Comparison of ENCODE assay signal across 8 cellular contexts in the genomic region with DNA sequence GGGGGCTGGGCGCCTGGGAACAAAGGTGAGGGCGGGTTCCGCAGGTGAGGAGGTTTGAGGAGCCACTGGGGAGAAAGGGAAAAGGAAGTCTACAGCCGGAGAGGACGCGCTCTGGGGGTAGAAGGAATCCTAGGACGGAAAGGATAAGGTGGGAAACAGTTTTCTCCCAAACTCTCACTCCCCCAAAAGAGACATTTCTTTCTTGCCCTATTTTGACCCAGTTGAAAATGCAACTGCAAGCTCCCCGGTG. TPM values are rescaled to one million over a fixed set of nuclear protein-coding genes. Genes with fewer than 3 reads are reported as not detected.
DNase-seq lines count a peak whose midpoint lies in the region; ATAC-seq lines count a peak whose summit lies in the region.

No MANE protein-coding gene starts in this region.

- H3K4me3 Mint-ChIP-seq in central memory CD8-positive, alpha-beta T cell, result peak overlapping the region; percentile 83

- peak overlapping the region; percentile 88 for H3K27ac ChIP-seq in muscle layer of duodenum (ENCODE audit: low read length)

- H3K27me3 ChIP-seq in MG63, result no peaks in the 10 kb centered on the region
- no peaks in the 10 kb centered on the region for H3K27me3 ChIP-seq in muscle layer of duodenum (ENCODE audit: low read depth, low read length)

- ATAC-seq in central memory CD8-positive, alpha-beta T cell (replicated peaks; ENCODE audit: extremely low read depth, poor library complexity, severe bottlenecking), result no peak
- ATAC-seq in HG03045 (IDR thresholded peaks at IDR 0.05; ENCODE audit: unreplicated experiment) (no peak), GM19455 (IDR thresholded peaks at IDR 0.05; ENCODE audit: unreplicated experiment) (no peak), HG03135 (IDR thresholded peaks at IDR 0.05; ENCODE audit: unreplicated experiment) (no peak)

- peaks cover 36% of the 10 kb centered on the region for H3K36me3 ChIP-seq in MG63
- H3K36me3 ChIP-seq in muscle layer of duodenum (ENCODE audit: control insufficient read depth in 1 of 2, insufficient read depth in 2 of 2, low read length in 2 of 2), result peaks cover 0 to 7% of the 10 kb centered on the region in 2 donors

- peaks cover 11 to 20% of the 10 kb centered on the region in 2 donors for H3K4me1 ChIP-seq in muscle layer of duodenum (ENCODE audit: control insufficient read depth in 1 of 2, insufficient read depth in 2 of 2, low read length in 2 of 2)

- peaks cover 60% of the 10 kb centered on the region for H3K4me1 Mint-ChIP-seq in central memory CD8-positive, alpha-beta T cell

- H3K4me3 ChIP-seq in MG63 (peak overlapping the region; percentile 96), muscle layer of duodenum (ENCODE audit: low read depth in 1 of 2, low read length in 2 of 2) (peak overlapping the region; percentile 86 to 88)

- H3K9me3 Mint-ChIP-seq in central memory CD8-positive, alpha-beta T cell, result no peaks in the 10 kb centered on the region

- H3K27me3 Mint-ChIP-seq in central memory CD8-positive, alpha-beta T cell, result no peaks in the 10 kb centered on the region

- DNase-seq in DMS153 treated with DMSO at 0.1 percent for 48 hours (lab: John Stamatoyannopoulos, UW; ENCODE audit: unreplicated experiment) (peak; percentile 77), MG63 (no peak), HT-29 (ENCODE audit: low spot score) (no peak)
- peak in 1 of 2 donors; percentile 44 for DNase-seq in central memory CD8-positive, alpha-beta T cell (ENCODE audit: low spot score in 2 of 2)

- H3K27ac Mint-ChIP-seq in central memory CD8-positive, alpha-beta T cell (ENCODE audit: low read depth), result peak overlapping the region; percentile 88

- peaks cover 15% of the 10 kb centered on the region for H3K36me3 Mint-ChIP-seq in central memory CD8-positive, alpha-beta T cell (ENCODE audit: insufficient read depth)

- H3K9me3 ChIP-seq in MG63 (no peaks in the 10 kb centered on the region), muscle layer of duodenum (ENCODE audit: control insufficient read depth in 1 of 2, low read length in 2 of 2) (no peaks in the 10 kb centered on the region)

RNA-seq across cellular contexts. Expression of a gene that starts 0.7 kb away (rescaled TPM):
- total RNA-seq in MG63 (2014; rRNA removed; shearing (Covaris generic); ENCODE audit: low replicate concordance), result 138 and 145 TPM in 2 replicates
- 314 and 373 TPM in 2 replicates for total RNA-seq in HT-29 (2014; rRNA removed; shearing (Covaris generic))

RNA-seq across cellular contexts. Expression of a gene that starts 0.7 kb away (rescaled TPM):
- 4.0 and 7.5 TPM in 2 replicates for total RNA-seq in MG63 (2014; rRNA removed; shearing (Covaris generic); ENCODE audit: low replicate concordance)
- total RNA-seq in HT-29 (2014; rRNA removed; shearing (Covaris generic)), result 19.7 and 20.0 TPM in 2 replicates
